ENCODE assay signal across 8 cellular contexts in the genomic region with DNA sequence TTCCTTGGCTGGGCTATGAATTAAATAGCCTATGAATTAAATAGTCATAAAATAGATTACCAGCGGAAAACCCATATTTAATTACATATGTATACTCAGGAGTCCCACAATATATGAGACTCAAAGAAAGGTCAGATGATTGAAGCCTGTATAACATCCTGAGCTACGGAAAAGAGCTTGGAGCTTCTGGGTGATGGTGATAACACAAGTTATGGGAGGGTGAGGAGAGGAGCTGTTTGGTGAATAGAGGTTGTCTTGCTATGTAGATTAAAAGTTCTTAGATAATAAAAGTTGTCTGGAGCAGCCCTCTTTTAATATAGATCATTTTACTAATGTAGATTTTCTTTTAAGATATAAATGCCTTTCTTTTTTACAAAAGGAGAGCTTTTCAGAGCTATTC. TPM values are rescaled to one million over a fixed set of nuclear protein-coding genes. Genes with fewer than 3 reads are reported as not detected.
DNase-seq lines count a peak whose midpoint lies in the region; ATAC-seq and TF ChIP-seq lines count a peak whose summit lies in the region.

No MANE protein-coding gene starts in this region.

- intact Hi-C loops in adrenal gland (cut with DNase I) (no loop called here), lower lobe of right lung (cut with DNase I) (loop anchor here (10.0 kb wide), 1 partner anchor 49 kb away; no protein-coding TSS in a partner anchor)

- no peak for DNase-seq in activated T-cell treated with anti-CD3 and anti-CD28 coated beads, Interleukin-2, amount 50 U/mL, for 72 hours
- DNase-seq in activated T-cell treated with anti-CD3 and anti-CD28 coated beads for 4 hours: no peak
- DNase-seq in adrenal gland: peak in 1 of 7 donors; percentile 1
- DNase-seq in lower lobe of right lung: no peak
- no peak for DNase-seq in tibial nerve (ENCODE audit: low spot score in 2 of 2)
- no peak for DNase-seq in activated effector memory CD4-positive, alpha-beta T cell treated with Interleukin-2 at 50 U/mL for 16 hours

- peak overlapping the region in 2 of 4 donors; percentile 93 for H3K4me3 ChIP-seq in adrenal gland
- H3K4me3 ChIP-seq in lower lobe of right lung: peak overlapping the region; percentile 75
- peak overlapping the region; percentile 12 to 88 (median 81) for H3K4me3 ChIP-seq in tibial nerve

- H3K4me1 ChIP-seq in adrenal gland (replicated peaks in 1 of 2) (peaks cover 23 to 83% of the 10 kb centered on the region in 2 donors), lower lobe of right lung (peaks cover 85% of the 10 kb centered on the region), tibial nerve (peaks cover 0 to 86% (median 44%) of the 10 kb centered on the region in 4 donors)

- peaks cover 9 to 21% of the 10 kb centered on the region in 2 donors for H3K36me3 Mint-ChIP-seq in activated T-cell treated with anti-CD3 and anti-CD28 coated beads, Interleukin-2, amount 50 U/mL, for 72 hours (ENCODE audit: insufficient read depth in 2 of 2)

- H3K9me3 ChIP-seq in adrenal gland (replicated peaks in 1 of 3) (no peaks in the 10 kb centered on the region), lower lobe of right lung (no peaks in the 10 kb centered on the region), tibial nerve (no peaks in the 10 kb centered on the region)

- TF ChIP-seq CTCF in adrenal gland (IDR thresholded peaks at IDR 0.05) (no peak), lower lobe of right lung (IDR thresholded peaks at IDR 0.05) (no peak), tibial nerve (IDR thresholded peaks at IDR 0.05) (no peak)

- TF ChIP-seq POLR2A in adrenal gland (IDR thresholded peaks at IDR 0.05) (no peak), tibial nerve (IDR thresholded peaks at IDR 0.05) (no peak)

- peak overlapping the region in 4 of 5 donors; percentile 25 to 98 (median 63) for H3K27ac ChIP-seq in adrenal gland
- H3K27ac ChIP-seq in lower lobe of right lung: peak overlapping the region; percentile 64
- peak overlapping the region in 3 of 4 donors; percentile 86 to 98 (median 97) for H3K27ac ChIP-seq in tibial nerve

- H3K9me3 Mint-ChIP-seq in activated T-cell treated with anti-CD3 and anti-CD28 coated beads, Interleukin-2, amount 50 U/mL, for 72 hours: no peaks in the 10 kb centered on the region

- peak overlapping the region; percentile 93 to 100 for H3K4me3 Mint-ChIP-seq in activated T-cell treated with anti-CD3 and anti-CD28 coated beads, Interleukin-2, amount 50 U/mL, for 72 hours

- TF ChIP-seq EP300 in tibial nerve (IDR thresholded peaks at IDR 0.05): no peak

- WGBS in adrenal gland, 4 donors: 56 to 64% (median 57%) methylated on average over 2 of the region's 2 CpGs
- 36 to 38% methylated on average over 2 of the region's 2 CpGs for WGBS in tibial nerve, 2 donors

- H3K27ac Mint-ChIP-seq in activated T-cell treated with anti-CD3 and anti-CD28 coated beads, Interleukin-2, amount 50 U/mL, for 72 hours: peak overlapping the region; percentile 72

- no peak for ATAC-seq in activated T-cell treated with anti-CD3 and anti-CD28 coated beads, Interleukin-2, amount 50 U/mL, for 72 hours (replicated peaks in 1 of 2)
- ATAC-seq in lower lobe of right lung: no peak
- ATAC-seq in HG03175 (IDR thresholded peaks at IDR 0.05; ENCODE audit: unreplicated experiment): no peak
- ATAC-seq in HG02798 (IDR thresholded peaks at IDR 0.05; ENCODE audit: poor library complexity, unreplicated experiment): no peak

- H3K4me1 Mint-ChIP-seq in activated T-cell treated with anti-CD3 and anti-CD28 coated beads, Interleukin-2, amount 50 U/mL, for 72 hours (ENCODE audit: low read depth): peaks cover 72% of the 10 kb centered on the region

- H3K36me3 ChIP-seq in adrenal gland (replicated peaks in 1 of 2) (peaks cover 0 to 18% of the 10 kb centered on the region in 2 donors), lower lobe of right lung (peaks cover 30% of the 10 kb centered on the region), tibial nerve (peaks cover 0 to 22% (median 0%) of the 10 kb centered on the region in 3 donors)

- no peaks in the 10 kb centered on the region for H3K27me3 Mint-ChIP-seq in activated T-cell treated with anti-CD3 and anti-CD28 coated beads, Interleukin-2, amount 50 U/mL, for 72 hours (ENCODE audit: low read depth)

- H3K27me3 ChIP-seq in adrenal gland (no peaks in the 10 kb centered on the region), lower lobe of right lung (ENCODE audit: low read depth) (no peaks in the 10 kb centered on the region), tibial nerve (no peaks in the 10 kb centered on the region)

RNA-seq across cellular contexts. Expression of gene PML, which starts 1.8 kb away (rescaled TPM):
- total RNA-seq in activated T-cell treated with anti-CD3 and anti-CD28 coated beads, Interleukin-2, amount 50 U/mL, for 72 hours: 10 to 100 TPM; 70.9 to 71.6 TPM
- total RNA-seq in adrenal gland: 100 to 1,000 TPM in 1 of 8 donors, 10 to 100 TPM in 7; 27.3 to 103 (median 67.4) TPM
- 10 to 100 TPM; 10.5 to 44.1 (median 37.0) TPM for polyA plus RNA-seq in adrenal gland
- total RNA-seq in lower lobe of right lung: 79.4 TPM
- 100 to 1,000 TPM in 2 of 4 donors, 10 to 100 TPM in 2; 69.3 to 159 (median 89.4) TPM for total RNA-seq in tibial nerve

RNA-seq across cellular contexts. Expression of gene STOML1, which starts 4.2 kb away (rescaled TPM):
- 10 to 100 TPM in 1 of 2 donors, 1 to 10 TPM in 1; 7.2 to 15.1 TPM for total RNA-seq in activated T-cell treated with anti-CD3 and anti-CD28 coated beads, Interleukin-2, amount 50 U/mL, for 72 hours
- total RNA-seq in adrenal gland (10 to 100 TPM; 21.7 to 92.2 (median 32.4) TPM), lower lobe of right lung (16.3 TPM), tibial nerve (10 to 100 TPM; 16.6 to 29.1 (median 21.5) TPM)
- polyA plus RNA-seq in adrenal gland: 10 to 100 TPM in 2 of 3 donors, 1 to 10 TPM in 1; 8.6 to 27.5 (median 23.9) TPM
